8 cellular contexts compared by ENCODE assay signal in genomic region chr14:52131640-52132320, GRCh38.
DNase-seq lines count a peak whose midpoint lies in the region; ATAC-seq, FAIRE-seq and TF ChIP-seq lines count a peak whose summit lies in the region.

No MANE protein-coding gene starts in this region.

- no peak for ATAC-seq in HG03442 (IDR thresholded peaks at IDR 0.05; ENCODE audit: unreplicated experiment)

- H2BK15ac ChIP-seq in H9 (ENCODE audit: low read depth, low read length): no peak overlapping the region

- H4K91ac ChIP-seq in H9 (ENCODE audit: insufficient read length, low read depth, low read length): no peak overlapping the region

- H3K18ac ChIP-seq in H9 (ENCODE audit: insufficient read length, low read depth, low read length): no peak overlapping the region

- H3K4ac ChIP-seq in H9 (ENCODE audit: low read depth, low read length): no peak overlapping the region

- no peak overlapping the region for H3K27ac ChIP-seq in H9 (ENCODE audit: insufficient read length, low read depth, low read length)

- H3K79me2 ChIP-seq in H9 (ENCODE audit: insufficient read depth, low read length): no peaks in the 10 kb centered on the region

- no peak overlapping the region for H2AK5ac ChIP-seq in H9 (ENCODE audit: insufficient read length, low read length)

- peak; percentile 87 for TF ChIP-seq CTCF in H9 (conservative IDR thresholded peaks at IDR 0.05)

- H2BK12ac ChIP-seq in H9 (ENCODE audit: insufficient read length, low read depth, low read length): no peak overlapping the region

- H3K9ac ChIP-seq in H9 (ENCODE audit: extremely low read depth, insufficient read length, low read length): no peak overlapping the region

- no peak overlapping the region for H2BK20ac ChIP-seq in H9 (ENCODE audit: low read depth, low read length, poor library complexity, severe bottlenecking)

- no peak overlapping the region for H3T11ph ChIP-seq in H9 (ENCODE audit: low read length)

- no peaks in the 10 kb centered on the region for H3K27me3 ChIP-seq in H9 (ENCODE audit: insufficient read depth, low read length)

- H3K79me1 ChIP-seq in H9 (ENCODE audit: insufficient read depth, low read depth, low read length, poor library complexity, severe bottlenecking): no peaks in the 10 kb centered on the region

- H3K27me3 Mint-ChIP-seq in H9 (ENCODE audit: low read depth): no peaks in the 10 kb centered on the region
- peaks cover 10% of the 10 kb centered on the region for H3K27me3 Mint-ChIP-seq in activated T-cell treated with anti-CD3 and anti-CD28 coated beads, Interleukin-2, amount 50 U/mL, for 24 hours

- FAIRE-seq in frontal cortex (lab: Jason Lieb, UNC): peak; percentile 51

- H2BK5ac ChIP-seq in H9 (ENCODE audit: insufficient read length, low read length): no peak overlapping the region

- no CpG with 5 or more reads among the region's 13 CpGs for WGBS in H9 (ENCODE audit: extremely low coverage, insufficient read length, low lambda C conversion rate)

- no peak overlapping the region for H3K4me2 ChIP-seq in H9 (ENCODE audit: insufficient read depth, insufficient read length, low read length)

- H4K8ac ChIP-seq in H9 (replicated peaks; ENCODE audit: insufficient read length, low read depth, low read length): no peak overlapping the region

- H3K4me1 ChIP-seq in H9 (ENCODE audit: insufficient read depth, low read length): no peaks in the 10 kb centered on the region; the same call in 1 of the 2 replicates

- H3K27ac Mint-ChIP-seq in H9: peak overlapping the region in 1 of 3 experiments; percentile 37; a peak in 2 of 7 replicates
- no peak overlapping the region for H3K27ac Mint-ChIP-seq in activated T-cell treated with anti-CD3 and anti-CD28 coated beads, Interleukin-2, amount 50 U/mL, for 24 hours

- H3K4me1 Mint-ChIP-seq in H9: peaks cover 12% of the 10 kb centered on the region in 2 experiments; a peak in 3 of 4 replicates
- H3K4me1 Mint-ChIP-seq in activated T-cell treated with anti-CD3 and anti-CD28 coated beads, Interleukin-2, amount 50 U/mL, for 24 hours (ENCODE audit: low read depth): peaks cover 7% of the 10 kb centered on the region

- no peak overlapping the region for H4K5ac ChIP-seq in H9 (ENCODE audit: insufficient read length, low read depth, low read length)

- H3K23me2 ChIP-seq in H9 (ENCODE audit: insufficient read length, low read depth, low read length, poor library complexity, severe bottlenecking): no peaks in the 10 kb centered on the region

- peak; percentile 93 for DNase-seq in AG20443 (ENCODE audit: low spot score)
- peak; percentile 86 for DNase-seq in H9
- DNase-seq in NCI-H460 (ENCODE audit: extremely low read depth, low read depth): peak; percentile 95
- DNase-seq in activated T-cell treated with anti-CD3 and anti-CD28 coated beads, Interleukin-2, amount 50 U/mL, for 24 hours: peak; percentile 37
- DNase-seq in frontal cortex (ENCODE audit: low spot score in 2 of 2): peak; percentile 75 to 85
- peak; percentile 15 for DNase-seq in occipital lobe (lab: John Stamatoyannopoulos, UW)
- peak; percentile 85 for DNase-seq in ureter (ENCODE audit: low spot score)

- peaks cover 5 to 21% (median 21%) of the 10 kb centered on the region in 3 experiments for H3K36me3 Mint-ChIP-seq in H9 (ENCODE audit: insufficient read depth in 1 of 3, low read depth in 3 of 3)
- H3K36me3 Mint-ChIP-seq in activated T-cell treated with anti-CD3 and anti-CD28 coated beads, Interleukin-2, amount 50 U/mL, for 24 hours (ENCODE audit: low read depth): no peaks in the 10 kb centered on the region

- H3K56ac ChIP-seq in H9 (ENCODE audit: insufficient read length, low read depth, low read length): no peak overlapping the region

- H2BK120ac ChIP-seq in H9 (ENCODE audit: low read depth, low read length, poor library complexity, severe bottlenecking): no peak overlapping the region

- no peaks in the 10 kb centered on the region for H3K9me3 ChIP-seq in H9 (ENCODE audit: control insufficient read depth, low read depth, low read length)

- H3K14ac ChIP-seq in H9 (ENCODE audit: insufficient read depth, low read length): no peak overlapping the region

- no peak overlapping the region for H3K4me3 Mint-ChIP-seq in H9
- no peak overlapping the region for H3K4me3 Mint-ChIP-seq in activated T-cell treated with anti-CD3 and anti-CD28 coated beads, Interleukin-2, amount 50 U/mL, for 24 hours

- peak overlapping the region; percentile 70 for H2AFZ ChIP-seq in H9 (ENCODE audit: low read length)

- H3K9me3 Mint-ChIP-seq in H9: peaks cover 24 to 29% of the 10 kb centered on the region in 2 experiments
- peaks cover 15% of the 10 kb centered on the region for H3K9me3 Mint-ChIP-seq in activated T-cell treated with anti-CD3 and anti-CD28 coated beads, Interleukin-2, amount 50 U/mL, for 24 hours

- no peak overlapping the region for H3K23ac ChIP-seq in H9 (ENCODE audit: insufficient read length, low read depth, low read length)

- H4K20me1 ChIP-seq in H9 (ENCODE audit: control insufficient read depth, insufficient read depth, insufficient read length): no peaks in the 10 kb centered on the region

Comparison
In these comparisons a context has a peak if more than half of its experiments do, and no peak if none do; other contexts are left out.
1. DNase-seq: peak in every context shown above with its lines; median percentile 95 in NCI-H460; 93 in AG20443; 86 in H9; 85 in ureter; 80 in frontal cortex; 37 in activated T-cell treated with anti-CD3 and anti-CD28 coated beads, Interleukin-2, amount 50 U/mL, for 24 hours; 15 in occipital lobe.